9 cellular contexts compared by ENCODE assay signal in genomic region chr19:49570997-49571676, GRCh38. TPM values are rescaled to one million over a fixed set of nuclear protein-coding genes. Genes with fewer than 3 reads are reported as not detected.
A peak's percentile ranks its signal among the peaks of the same experiment; 100 is the strongest.
DNase-seq lines count a peak whose midpoint lies in the region; ATAC-seq and TF ChIP-seq lines count a peak whose summit lies in the region.
"Had no signal": no experiment of that assay in that cellular context is flagged by ENCODE, and none has a peak within 500 bp of the region (broad histone marks: within the 10 kb centered on the region; RNA-seq: fewer than 3 reads in every experiment).

No MANE protein-coding gene starts in this region.

- peak; percentile 15 for ATAC-seq in esophagus mucosa
- no peak for ATAC-seq in lower lobe of right lung

- H3K9me3 ChIP-seq in Peyer's patch = no peaks in the 10 kb centered on the region
- H3K9me3 ChIP-seq in skeletal muscle tissue (ENCODE audit: control insufficient read depth in 3 of 3, low read length in 3 of 3) = no peaks in the 10 kb centered on the region
- no peaks in the 10 kb centered on the region for H3K9me3 ChIP-seq in lower lobe of right lung
- H3K9me3 ChIP-seq: thoracic aorta had no signal

- peak; percentile 40 for DNase-seq in SIG-M5 treated with dmso at 0.1 percent for 504 hours (lab: John Stamatoyannopoulos, UW; ENCODE audit: unreplicated experiment)
- no peak for DNase-seq in SIG-M5 (lab: John Stamatoyannopoulos, UW)
- peak in 1 of 3 donors; percentile 74 for DNase-seq in Peyer's patch
- DNase-seq in lower lobe of right lung = no peak
- DNase-seq in OCI-M2 (lab: John Stamatoyannopoulos, UW; ENCODE audit: unreplicated experiment) = no peak
- DNase-seq in central memory CD4-positive, alpha-beta T cell = no peak

- peak overlapping the region; percentile 61 to 77 (median 72) for H3K9ac ChIP-seq in skeletal muscle tissue (ENCODE audit: low read depth in 1 of 3, low read length in 3 of 3)

- H3K4me1 ChIP-seq in Peyer's patch (peaks cover 6 to 45% (median 9%) of the 10 kb centered on the region in 4 donors), skeletal muscle tissue (ENCODE audit: control insufficient read depth in 3 of 3, insufficient read depth in 3 of 3, low read length in 3 of 3) (peaks cover 39 to 50% (median 43%) of the 10 kb centered on the region in 3 donors), lower lobe of right lung (peaks cover 26% of the 10 kb centered on the region)

- H3K27ac ChIP-seq in Peyer's patch (peak overlapping the region in 1 of 4 donors; percentile 47), skeletal muscle tissue (ENCODE audit: low read depth, low read length) (peak overlapping the region; percentile 93), lower lobe of right lung (no peak overlapping the region)
- H3K27ac ChIP-seq: thoracic aorta had no signal

- peak in 5 of 6 experiments; percentile 6 to 67 (median 61) for TF ChIP-seq CTCF in Peyer's patch (IDR thresholded peaks at IDR 0.05)
- TF ChIP-seq CTCF in lower lobe of right lung (IDR thresholded peaks at IDR 0.05) = no peak

- H3K4me3 ChIP-seq in Peyer's patch (no peak overlapping the region), skeletal muscle tissue (ENCODE audit: low read length in 3 of 3) (peak overlapping the region in 2 of 3 donors; percentile 42 to 45), lower lobe of right lung (no peak overlapping the region)
- H3K4me3 ChIP-seq: thoracic aorta had no signal

- H3K27me3 ChIP-seq in Peyer's patch (no peaks in the 10 kb centered on the region), skeletal muscle tissue (ENCODE audit: control insufficient read depth in 3 of 3, insufficient read depth in 3 of 3, low read length in 3 of 3) (no peaks in the 10 kb centered on the region), lower lobe of right lung (ENCODE audit: low read depth) (no peaks in the 10 kb centered on the region)

- H3K36me3 ChIP-seq in Peyer's patch (peaks cover 0 to 27% (median 0%) of the 10 kb centered on the region in 3 donors), skeletal muscle tissue (ENCODE audit: control insufficient read depth in 3 of 3, insufficient read depth in 3 of 3, low read length in 3 of 3) (peaks cover 6 to 14% (median 10%) of the 10 kb centered on the region in 3 donors), lower lobe of right lung (peaks cover 26% of the 10 kb centered on the region)

- intact Hi-C loops in lower lobe of right lung (cut with DNase I) = no loop called here

- TF ChIP-seq POLR2A in Peyer's patch (IDR thresholded peaks at IDR 0.05) = no peak

RNA-seq across cellular contexts. Expression of gene NOSIP, which starts 9.2 kb away (rescaled TPM):
- total RNA-seq in Peyer's patch (10 to 100 TPM; 73.4 to 86.7 (median 80.9) TPM), esophagus mucosa (38.6 TPM), skeletal muscle tissue (73.1 TPM), lower lobe of right lung (47.2 TPM)

RNA-seq across cellular contexts. Expression of gene PRRG2, which starts 10.0 kb away (rescaled TPM):
- total RNA-seq in Peyer's patch (10 to 100 TPM in 3 of 4 donors, 1 to 10 TPM in 1; 1.7 to 20.8 (median 13.1) TPM), esophagus mucosa (13.2 TPM), skeletal muscle tissue (not detected), lower lobe of right lung (7.6 TPM)
- total RNA-seq: thoracic aorta had no signal

RNA-seq across cellular contexts. Expression of gene PRR12, which starts 19.8 kb away (rescaled TPM):
- total RNA-seq in Peyer's patch (10 to 100 TPM; 13.5 to 39.6 (median 28.1) TPM), esophagus mucosa (11.7 TPM), skeletal muscle tissue (3.1 TPM), lower lobe of right lung (32.0 TPM)

RNA-seq across cellular contexts. Expression of gene RCN3, which starts 43.3 kb away (rescaled TPM):
- total RNA-seq in Peyer's patch (100 to 1,000 TPM in 3 of 4 donors, 10 to 100 TPM in 1; 78.6 to 199 (median 151) TPM), esophagus mucosa (1.8 TPM), skeletal muscle tissue (48.5 TPM), lower lobe of right lung (28.1 TPM)

RNA-seq across cellular contexts. Expression of gene FCGRT, which starts 58.7 kb away (rescaled TPM):
- 100 to 1,000 TPM; 239 to 985 (median 837) TPM for total RNA-seq in Peyer's patch
- total RNA-seq in esophagus mucosa = 30.4 TPM
- 114 TPM for total RNA-seq in skeletal muscle tissue
- total RNA-seq in lower lobe of right lung = 385 TPM

Comparison
In these comparisons a context has a peak if more than half of its experiments do, and no peak if none do; other contexts are left out.
1. H3K4me3 ChIP-seq: peak in skeletal muscle tissue (2 of 3); none in Peyer's patch (0 of 4) and lower lobe of right lung (single experiment).